Comparison of ENCODE assay signal across 1 cellular context in the genomic region with DNA sequence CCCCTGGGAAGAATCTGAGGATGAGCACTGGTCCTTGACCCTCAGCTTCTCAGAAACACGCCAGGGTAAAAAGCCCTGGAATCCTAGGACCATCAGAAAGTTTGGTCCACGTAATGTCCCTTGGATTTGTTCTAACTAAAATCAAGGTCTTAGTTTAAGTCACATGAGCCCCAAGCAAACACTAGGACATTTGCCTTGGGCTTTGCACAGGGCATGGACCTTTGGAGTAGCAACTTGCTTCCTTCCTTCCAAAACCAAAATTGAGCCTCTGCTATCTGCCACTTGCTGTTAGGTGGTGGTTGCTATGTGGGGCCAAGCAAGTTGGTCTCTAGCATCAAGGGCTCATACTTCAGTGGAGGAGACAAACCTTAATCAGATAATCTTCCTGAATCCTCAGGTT.
TF ChIP-seq lines count a peak whose summit lies in the region.

No MANE protein-coding gene starts in this region.

TF ChIP-seq in SK-N-SH, 30 proteins besides CTCF, POLR2A, EP300 and RAD21:
- TF ChIP-seq, protein P1, sequence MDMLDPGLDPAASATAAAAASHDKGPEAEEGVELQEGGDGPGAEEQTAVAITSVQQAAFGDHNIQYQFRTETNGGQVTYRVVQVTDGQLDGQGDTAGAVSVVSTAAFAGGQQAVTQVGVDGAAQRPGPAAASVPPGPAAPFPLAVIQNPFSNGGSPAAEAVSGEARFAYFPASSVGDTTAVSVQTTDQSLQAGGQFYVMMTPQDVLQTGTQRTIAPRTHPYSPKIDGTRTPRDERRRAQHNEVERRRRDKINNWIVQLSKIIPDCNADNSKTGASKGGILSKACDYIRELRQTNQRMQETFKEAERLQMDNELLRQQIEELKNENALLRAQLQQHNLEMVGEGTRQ (IDR thresholded peaks at IDR 0.05; ENCODE audit: borderline replicate concordance, low read depth, low read length) = no peak
- TF ChIP-seq, protein P2, sequence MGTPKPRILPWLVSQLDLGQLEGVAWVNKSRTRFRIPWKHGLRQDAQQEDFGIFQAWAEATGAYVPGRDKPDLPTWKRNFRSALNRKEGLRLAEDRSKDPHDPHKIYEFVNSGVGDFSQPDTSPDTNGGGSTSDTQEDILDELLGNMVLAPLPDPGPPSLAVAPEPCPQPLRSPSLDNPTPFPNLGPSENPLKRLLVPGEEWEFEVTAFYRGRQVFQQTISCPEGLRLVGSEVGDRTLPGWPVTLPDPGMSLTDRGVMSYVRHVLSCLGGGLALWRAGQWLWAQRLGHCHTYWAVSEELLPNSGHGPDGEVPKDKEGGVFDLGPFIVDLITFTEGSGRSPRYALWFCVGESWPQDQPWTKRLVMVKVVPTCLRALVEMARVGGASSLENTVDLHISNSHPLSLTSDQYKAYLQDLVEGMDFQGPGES (IDR thresholded peaks at IDR 0.05; ENCODE audit: low read depth, low read length) = no peak
- TF ChIP-seq, protein P3, sequence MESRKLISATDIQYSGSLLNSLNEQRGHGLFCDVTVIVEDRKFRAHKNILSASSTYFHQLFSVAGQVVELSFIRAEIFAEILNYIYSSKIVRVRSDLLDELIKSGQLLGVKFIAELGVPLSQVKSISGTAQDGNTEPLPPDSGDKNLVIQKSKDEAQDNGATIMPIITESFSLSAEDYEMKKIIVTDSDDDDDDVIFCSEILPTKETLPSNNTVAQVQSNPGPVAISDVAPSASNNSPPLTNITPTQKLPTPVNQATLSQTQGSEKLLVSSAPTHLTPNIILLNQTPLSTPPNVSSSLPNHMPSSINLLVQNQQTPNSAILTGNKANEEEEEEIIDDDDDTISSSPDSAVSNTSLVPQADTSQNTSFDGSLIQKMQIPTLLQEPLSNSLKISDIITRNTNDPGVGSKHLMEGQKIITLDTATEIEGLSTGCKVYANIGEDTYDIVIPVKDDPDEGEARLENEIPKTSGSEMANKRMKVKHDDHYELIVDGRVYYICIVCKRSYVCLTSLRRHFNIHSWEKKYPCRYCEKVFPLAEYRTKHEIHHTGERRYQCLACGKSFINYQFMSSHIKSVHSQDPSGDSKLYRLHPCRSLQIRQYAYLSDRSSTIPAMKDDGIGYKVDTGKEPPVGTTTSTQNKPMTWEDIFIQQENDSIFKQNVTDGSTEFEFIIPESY (IDR thresholded peaks at IDR 0.05; ENCODE audit: borderline replicate concordance, low read depth) = no peak
- TF ChIP-seq, protein P4, sequence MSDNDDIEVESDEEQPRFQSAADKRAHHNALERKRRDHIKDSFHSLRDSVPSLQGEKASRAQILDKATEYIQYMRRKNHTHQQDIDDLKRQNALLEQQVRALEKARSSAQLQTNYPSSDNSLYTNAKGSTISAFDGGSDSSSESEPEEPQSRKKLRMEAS (IDR thresholded peaks at IDR 0.05; ENCODE audit: low read depth) = no peak
- no peak for TF ChIP-seq TAF1 (IDR thresholded peaks at IDR 0.05; ENCODE audit: borderline replicate concordance, low read depth, low read length)
- TF ChIP-seq, protein P5, sequence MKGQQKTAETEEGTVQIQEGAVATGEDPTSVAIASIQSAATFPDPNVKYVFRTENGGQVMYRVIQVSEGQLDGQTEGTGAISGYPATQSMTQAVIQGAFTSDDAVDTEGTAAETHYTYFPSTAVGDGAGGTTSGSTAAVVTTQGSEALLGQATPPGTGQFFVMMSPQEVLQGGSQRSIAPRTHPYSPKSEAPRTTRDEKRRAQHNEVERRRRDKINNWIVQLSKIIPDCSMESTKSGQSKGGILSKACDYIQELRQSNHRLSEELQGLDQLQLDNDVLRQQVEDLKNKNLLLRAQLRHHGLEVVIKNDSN (IDR thresholded peaks at IDR 0.05; ENCODE audit: borderline replicate concordance, low read depth) = no peak
TF ChIP-seq in SK-N-SH: peak in this region for 0.
